ENCODE assay signal across 15 cellular contexts in genomic region chr4:16717266-16717970, GRCh38.
"Had no signal": no experiment of that assay in that cellular context is flagged by ENCODE, and none has a peak within 500 bp of the region (broad histone marks: within the 10 kb centered on the region; RNA-seq: fewer than 3 reads in every experiment).

No MANE protein-coding gene starts in this region.

- H3K9me3 ChIP-seq: body of pancreas, esophagus squamous epithelium, ovary, testis had no signal

- H3K27me3 Mint-ChIP-seq: activated naive CD8-positive, alpha-beta T cell treated with anti-CD3 and anti-CD28 coated beads, Interleukin-2, amount 50 U/mL, for 24 hours; stimulated activated naive CD8-positive, alpha-beta T cell treated with anti-CD3 and anti-CD28 coated beads, Interleukin-15, Interleukin-2, amounts not matched to agents 100 ng/mL and 50 ng/mL, for 24 hours; T-helper 17 cell had no signal

- H3K4me1 ChIP-seq: esophagus squamous epithelium, testis had no signal

- DNase-seq: activated naive CD4-positive, alpha-beta T cell; activated naive CD8-positive, alpha-beta T cell treated with anti-CD3 and anti-CD28 coated beads, Interleukin-2, amount 50 U/mL, for 24 hours; activated T-cell treated with anti-CD3 and anti-CD28 coated beads, Interleukin-2, amount 50 U/mL, for 72 hours; body of pancreas; cerebellar nuclear complex; esophagus squamous epithelium; ovary; stimulated activated CD4-positive, alpha-beta T cell treated with anti-CD3 and anti-CD28 coated beads, Interleukin-15, amount 100 ng/mL, for 24 hours; stimulated activated CD4-positive, alpha-beta T cell treated with anti-CD3 and anti-CD28 coated beads, Interleukin-4, amount 100 ng/mL, for 24 hours; T-helper 17 cell; testis had no signal

- H3K27ac ChIP-seq: body of pancreas, esophagus squamous epithelium, hepatocyte, ovary, testis had no signal

- H3K4me3 ChIP-seq: body of pancreas, esophagus squamous epithelium, hepatocyte, ovary, testis had no signal

- H3K4me2 ChIP-seq: hepatocyte had no signal

- H3K27me3 ChIP-seq: body of pancreas, esophagus squamous epithelium, hepatocyte, ovary, testis had no signal

- H3K9me3 Mint-ChIP-seq: stimulated activated naive CD8-positive, alpha-beta T cell treated with anti-CD3 and anti-CD28 coated beads, Interleukin-15, Interleukin-2, amounts not matched to agents 100 ng/mL and 50 ng/mL, for 24 hours had no signal

- H3K79me2 ChIP-seq: hepatocyte had no signal

- H2AFZ ChIP-seq: hepatocyte had no signal

- H3K27ac Mint-ChIP-seq: activated naive CD8-positive, alpha-beta T cell treated with anti-CD3 and anti-CD28 coated beads, Interleukin-2, amount 50 U/mL, for 24 hours; activated T-cell treated with anti-CD3 and anti-CD28 coated beads, Interleukin-2, amount 50 U/mL, for 72 hours; stimulated activated naive CD8-positive, alpha-beta T cell treated with anti-CD3 and anti-CD28 coated beads, Interleukin-15, Interleukin-2, amounts not matched to agents 100 ng/mL and 50 ng/mL, for 24 hours; T-helper 17 cell had no signal

- H3K4me1 Mint-ChIP-seq: activated naive CD8-positive, alpha-beta T cell treated with anti-CD3 and anti-CD28 coated beads, Interleukin-2, amount 50 U/mL, for 24 hours; neural crest cell; T-helper 17 cell had no signal

- H3K36me3 ChIP-seq: esophagus squamous epithelium, ovary had no signal

- H3K4me3 Mint-ChIP-seq: activated naive CD8-positive, alpha-beta T cell treated with anti-CD3 and anti-CD28 coated beads, Interleukin-2, amount 50 U/mL, for 24 hours; activated T-cell treated with anti-CD3 and anti-CD28 coated beads, Interleukin-2, amount 50 U/mL, for 72 hours; neural crest cell; stimulated activated naive CD8-positive, alpha-beta T cell treated with anti-CD3 and anti-CD28 coated beads, Interleukin-15, Interleukin-2, amounts not matched to agents 100 ng/mL and 50 ng/mL, for 24 hours; T-helper 17 cell had no signal

- ATAC-seq: activated CD4-positive, CD25-positive, alpha-beta regulatory T cell treated with anti-CD3 and anti-CD28 coated beads, Interleukin-2, amount 50 U/mL, for 24 hours; activated naive CD8-positive, alpha-beta T cell treated with anti-CD3 and anti-CD28 coated beads, Interleukin-2, amount 50 U/mL, for 24 hours; activated T-cell treated with anti-CD3 and anti-CD28 coated beads, Interleukin-2, amount 50 U/mL, for 72 hours; body of pancreas; T-helper 17 cell had no signal
